ENCODE assay signal across 8 cellular contexts in genomic region chr5:175444060-175444904, GRCh38. TPM values are rescaled to one million over a fixed set of nuclear protein-coding genes. Genes with fewer than 3 reads are reported as not detected.
DNase-seq lines count a peak whose midpoint lies in the region; ATAC-seq, FAIRE-seq and TF ChIP-seq lines count a peak whose summit lies in the region.

Gene DRD1, minus strand, starts transcription at chr5:175444182. Its CDS starts 1,083 bp downstream, at chr5:175443099.

- peaks cover 10% of the 10 kb centered on the region for H3K27me3 ChIP-seq in Panc1 (ENCODE audit: control insufficient read depth, insufficient read depth, low read length)
- H3K27me3 ChIP-seq in heart right ventricle: peaks cover 18 to 100% (median 84%) of the 10 kb centered on the region in 7 donors

- intact Hi-C loops in Panc1 (cut with micrococcal nuclease; ENCODE audit: unreplicated experiment): no loop called here
- intact Hi-C loops in activated naive CD4-positive, alpha-beta T cell treated with anti-CD3 and anti-CD28 coated beads for 36 hours (cut with micrococcal nuclease): loop anchor here (1.0 to 10.0 kb wide), 2 partner anchors 269 to 493 kb away; no protein-coding TSS in a partner anchor
- intact Hi-C loops in heart right ventricle (cut with DNase I): loop anchor here in 8 of 10 donors (1.0 to 10.0 kb wide), 4 partner anchors 492 to 1029 kb away; no protein-coding TSS in a partner anchor
- intact Hi-C loops in sciatic nerve (cut with DNase I): no loop called here
- intact Hi-C loops in posterior vena cava (cut with DNase I): loop anchor here in 1 of 2 donors (2.0 kb wide), 1 partner anchor 493 kb away; no protein-coding TSS in a partner anchor

- DNase-seq in GM18507 (ENCODE audit: extremely low spot score, insufficient read length, low read depth) (peak; percentile 39), Panc1 (ENCODE audit: low read depth, low spot score) (no peak), heart right ventricle (peak in 1 of 2 donors; percentile 36), sciatic nerve (ENCODE audit: low spot score) (no peak), posterior vena cava (ENCODE audit: low spot score) (no peak)
- DNase-seq in activated naive CD4-positive, alpha-beta T cell treated with anti-CD3 and anti-CD28 coated beads for 36 hours: peak; percentile 52

- TF ChIP-seq CTCF in 22Rv1 (IDR thresholded peaks at IDR 0.05) (peak; percentile 92), Panc1 (IDR thresholded peaks at IDR 0.05) (peak; percentile 98), heart right ventricle (IDR thresholded peaks at IDR 0.05) (peak; percentile 36 to 73 (median 64))

- no peaks in the 10 kb centered on the region for H3K36me3 ChIP-seq in Panc1 (ENCODE audit: control insufficient read depth, insufficient read depth, low read length)
- no peaks in the 10 kb centered on the region for H3K36me3 ChIP-seq in heart right ventricle

- WGBS in heart right ventricle, 2 donors: 1% methylated on average over 88 to 91 of the region's 91 CpGs

- H3K27me3 Mint-ChIP-seq in activated naive CD4-positive, alpha-beta T cell treated with anti-CD3 and anti-CD28 coated beads for 36 hours (ENCODE audit: low read depth): peaks cover 40% of the 10 kb centered on the region

- H3K9me3 Mint-ChIP-seq in activated naive CD4-positive, alpha-beta T cell treated with anti-CD3 and anti-CD28 coated beads for 36 hours: no peaks in the 10 kb centered on the region

- in situ Hi-C loops in Panc1 (cut with HindIII; ENCODE audit: low pct_unique_long_range_greater_than_20kb, low sequenced_read_pairs): no loop called here

- H3K4me3 Mint-ChIP-seq in activated naive CD4-positive, alpha-beta T cell treated with anti-CD3 and anti-CD28 coated beads for 36 hours: peak within 1 kb of the TSS; percentile 57

- no peaks in the 10 kb centered on the region for H3K36me3 Mint-ChIP-seq in activated naive CD4-positive, alpha-beta T cell treated with anti-CD3 and anti-CD28 coated beads for 36 hours (ENCODE audit: low read depth)

- H3K4me1 Mint-ChIP-seq in activated naive CD4-positive, alpha-beta T cell treated with anti-CD3 and anti-CD28 coated beads for 36 hours (ENCODE audit: low read depth): peaks cover 8% of the 10 kb centered on the region

- no peak within 1 kb of the TSS for H3K27ac Mint-ChIP-seq in activated naive CD4-positive, alpha-beta T cell treated with anti-CD3 and anti-CD28 coated beads for 36 hours

- CTCF ChIA-PET in Panc1 (lab: Charles Lee): interaction anchor here (1.0 to 1.1 kb wide), 2 partner anchors 437 to 493 kb away, joined by 3 to 4 read pairs; no protein-coding TSS in a partner anchor
- CTCF ChIA-PET in activated naive CD4-positive, alpha-beta T cell treated with anti-CD3 and anti-CD28 coated beads for 36 hours (lab: Charles Lee): interaction anchor here (0.6 to 1.7 kb wide), 4 partner anchors 14 to 666 kb away, joined by 3 to 7 read pairs (median 4); no protein-coding TSS in a partner anchor

- no peaks in the 10 kb centered on the region for H3K9me3 ChIP-seq in Panc1 (ENCODE audit: control insufficient read depth, insufficient read depth, low read depth, low read length)
- no peaks in the 10 kb centered on the region for H3K9me3 ChIP-seq in heart right ventricle

- POLR2A ChIA-PET in Panc1 (lab: Charles Lee): no interaction called here

- no peak for FAIRE-seq in GM18507 (lab: Jason Lieb, UNC)

- H3K4me3 ChIP-seq in Panc1 (ENCODE audit: low read depth in 2 of 2, low read length in 2 of 2) (peak within 1 kb of the TSS; percentile 43 to 73), heart right ventricle (peak within 1 kb of the TSS in 8 of 10 donors; percentile 8 to 35 (median 26))

- peak; percentile 90 for ATAC-seq in Panc1
- peak in 6 of 8 donors; percentile 59 to 88 (median 70) for ATAC-seq in heart right ventricle
- ATAC-seq in sciatic nerve: peak; percentile 67
- no peak for ATAC-seq in GM19467 (IDR thresholded peaks at IDR 0.05; ENCODE audit: unreplicated experiment)

- H3K4me1 ChIP-seq in Panc1 (ENCODE audit: control insufficient read depth, insufficient read depth, low read length) (no peaks in the 10 kb centered on the region; the same call in 1 of the 2 replicates), heart right ventricle (peaks cover 0 to 13% (median 8%) of the 10 kb centered on the region in 9 donors)

- no peak within 1 kb of the TSS for H3K27ac ChIP-seq in 22Rv1
- H3K27ac ChIP-seq in Panc1 (ENCODE audit: low read length): peak within 1 kb of the TSS; percentile 40
- no peak within 1 kb of the TSS for H3K27ac ChIP-seq in heart right ventricle

- no TSS peak for BruUV-seq in Panc1 (replicated peaks; lab: Mats Ljungman, UMichigan)

RNA-seq across cellular contexts. Expression of gene DRD1, which starts in this region (rescaled TPM):
- total RNA-seq in Panc1 (2021; ENCODE audit: unreplicated experiment) (1.0 TPM), heart right ventricle (under 1 TPM in 3 of 10 donors, not detected in 7; 0.06 to 0.12 (median 0.09) TPM), sciatic nerve (0.89 TPM), posterior vena cava (under 1 TPM; 0.14 to 0.29 TPM)
- 0.82 TPM for polyA plus RNA-seq in Panc1 (2012; ENCODE audit: insufficient read length)
- total RNA-seq in activated naive CD4-positive, alpha-beta T cell treated with anti-CD3 and anti-CD28 coated beads for 36 hours: not detected
- not detected for polyA plus RNA-seq in heart right ventricle

Comparison
In these comparisons a context has a peak if more than half of its experiments do, and no peak if none do; other contexts are left out.
1. Peak in DNase-seq in activated naive CD4-positive, alpha-beta T cell treated with anti-CD3 and anti-CD28 coated beads for 36 hours; RNA of the gene not detected or under 1 TPM.
2. Peak in ATAC-seq and H3K4me3 ChIP-seq in heart right ventricle; RNA of the gene not detected or under 1 TPM.
3. Peak in ATAC-seq in sciatic nerve; RNA of the gene not detected or under 1 TPM.
4. intact Hi-C loops: an anchor here in activated naive CD4-positive, alpha-beta T cell treated with anti-CD3 and anti-CD28 coated beads for 36 hours (1.0 to 10.0 kb wide) and heart right ventricle (1.0 to 10.0 kb wide); none called in Panc1 and sciatic nerve.